In the genomic region with DNA sequence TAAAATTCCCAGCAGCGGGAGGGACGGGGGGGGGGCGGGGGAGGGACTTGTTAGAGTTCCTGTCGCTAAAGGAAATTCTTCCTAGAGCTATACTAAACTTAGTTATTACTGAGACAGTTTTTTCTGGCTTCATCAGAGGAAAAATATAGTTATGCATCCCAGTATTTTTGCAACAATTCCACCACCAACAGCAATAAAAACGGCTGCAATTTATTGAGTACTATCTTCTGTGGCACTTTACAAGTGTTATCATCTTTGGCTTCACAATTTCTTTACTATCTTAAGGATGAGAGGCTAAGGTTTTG, we compare ENCODE assay signal across 10 cellular contexts. TPM values are rescaled to one million over a fixed set of nuclear protein-coding genes. Genes with fewer than 3 reads are reported as not detected.
A peak's percentile ranks its signal among the peaks of the same experiment; 100 is the strongest.
DNase-seq lines count a peak whose midpoint lies in the region; ATAC-seq and TF ChIP-seq lines count a peak whose summit lies in the region.
"Had no signal": no experiment of that assay in that cellular context is flagged by ENCODE, and none has a peak within 500 bp of the region (broad histone marks: within the 10 kb centered on the region; RNA-seq: fewer than 3 reads in every experiment).

No MANE protein-coding gene starts in this region.

- H3F3A ChIP-seq in PC-3 (ENCODE audit: low read length, unreplicated experiment) = no peaks in the 10 kb centered on the region

- no peaks in the 10 kb centered on the region for H4K20me1 ChIP-seq in PC-3 (ENCODE audit: low read length)

- CTCF ChIA-PET in PC-3 (lab: Charles Lee) = no interaction called here

- H3K9me3 ChIP-seq in PC-3 (ENCODE audit: low read length) = no peaks in the 10 kb centered on the region
- H3K9me3 ChIP-seq: lower lobe of right lung had no signal

- H3K4me3 ChIP-seq in PC-3 (ENCODE audit: low read length) = no peak overlapping the region
- H3K4me3 ChIP-seq: lower lobe of right lung had no signal

- no peaks in the 10 kb centered on the region for H3K79me2 ChIP-seq in PC-3 (ENCODE audit: low read length)

- peak overlapping the region; percentile 35 for H3K4me2 ChIP-seq in PC-3 (ENCODE audit: low read length)

- no peak for DNase-seq in stimulated activated naive CD8-positive, alpha-beta T cell treated with anti-CD3 and anti-CD28 coated beads, Interleukin-15, Interleukin-2, amounts not matched to agents 100 U/mL and 50 U/mL, for 24 hours
- no peak for DNase-seq in PC-3
- no peak for DNase-seq in memory B cell (ENCODE audit: low spot score in 2 of 2)
- no peak for DNase-seq in immature natural killer cell
- no peak for DNase-seq in posterior cingulate gyrus

- H3K27ac Mint-ChIP-seq in stimulated activated naive CD8-positive, alpha-beta T cell treated with anti-CD3 and anti-CD28 coated beads, Interleukin-15, Interleukin-2, amounts not matched to agents 100 ng/mL and 50 ng/mL, for 24 hours = peak overlapping the region; percentile 34
- peak overlapping the region; percentile 32 for H3K27ac Mint-ChIP-seq in memory B cell
- H3K27ac Mint-ChIP-seq in immature natural killer cell = no peak overlapping the region

- H3K27me3 Mint-ChIP-seq in stimulated activated naive CD8-positive, alpha-beta T cell treated with anti-CD3 and anti-CD28 coated beads, Interleukin-15, Interleukin-2, amounts not matched to agents 100 ng/mL and 50 ng/mL, for 24 hours = peaks cover 4% of the 10 kb centered on the region
- H3K27me3 Mint-ChIP-seq in memory B cell (peaks cover 5% of the 10 kb centered on the region), immature natural killer cell (ENCODE audit: low read depth in 3 of 3) (peaks cover 2 to 13% (median 6%) of the 10 kb centered on the region in 3 donors)

- H3K9me3 Mint-ChIP-seq in stimulated activated naive CD8-positive, alpha-beta T cell treated with anti-CD3 and anti-CD28 coated beads, Interleukin-15, Interleukin-2, amounts not matched to agents 100 ng/mL and 50 ng/mL, for 24 hours = no peaks in the 10 kb centered on the region
- H3K9me3 Mint-ChIP-seq in memory B cell (peaks cover under 1% of the 10 kb centered on the region), immature natural killer cell (no peaks in the 10 kb centered on the region)

- no TSS peak for BruUV-seq in PC-3 (replicated peaks; lab: Mats Ljungman, UMichigan)

- H3K36me3 Mint-ChIP-seq in stimulated activated naive CD8-positive, alpha-beta T cell treated with anti-CD3 and anti-CD28 coated beads, Interleukin-15, Interleukin-2, amounts not matched to agents 100 ng/mL and 50 ng/mL, for 24 hours (ENCODE audit: low read depth) = no peaks in the 10 kb centered on the region
- H3K36me3 Mint-ChIP-seq in memory B cell (no peaks in the 10 kb centered on the region), immature natural killer cell (no peaks in the 10 kb centered on the region)

- H2AFZ ChIP-seq in PC-3 (ENCODE audit: low read length) = peak overlapping the region; percentile 47; the same call in 1 of the 2 replicates

- POLR2A ChIA-PET in PC-3 (lab: Charles Lee; ENCODE audit: unreplicated experiment) = no interaction called here

- no peaks in the 10 kb centered on the region for H3K36me3 ChIP-seq in PC-3 (ENCODE audit: low read depth, low read length)
- H3K36me3 ChIP-seq: lower lobe of right lung had no signal

- H3K27ac ChIP-seq in PC-3 (ENCODE audit: low read length) = no peak overlapping the region
- H3K27ac ChIP-seq: epithelial cell of prostate, lower lobe of right lung had no signal

- H3K9ac ChIP-seq in PC-3 (ENCODE audit: low read length) = no peak overlapping the region

- no peak overlapping the region for H3K4me3 Mint-ChIP-seq in stimulated activated naive CD8-positive, alpha-beta T cell treated with anti-CD3 and anti-CD28 coated beads, Interleukin-15, Interleukin-2, amounts not matched to agents 100 ng/mL and 50 ng/mL, for 24 hours
- no peak overlapping the region for H3K4me3 Mint-ChIP-seq in memory B cell
- no peak overlapping the region for H3K4me3 Mint-ChIP-seq in immature natural killer cell

- intact Hi-C loops in PC-3 (cut with micrococcal nuclease) (no loop called here), posterior cingulate gyrus (cut with DNase I) (loop anchor here (10.0 kb wide), 1 partner anchor 165 kb away; a partner anchor contains a TSS)

- no peak for TF ChIP-seq CTCF in PC-3 (conservative IDR thresholded peaks at IDR 0.05; ENCODE audit: low read depth, low read length)

- H3K9me2 ChIP-seq in PC-3 (replicated peaks; ENCODE audit: low read length) = no peaks in the 10 kb centered on the region

- H3K4me1 ChIP-seq in PC-3 (ENCODE audit: insufficient read depth, low read length) = 0 out of 2 replicates have a peak, but pooled peaks cover 4% of the 10 kb centered on the region
- H3K4me1 ChIP-seq: lower lobe of right lung had no signal

- no peaks in the 10 kb centered on the region for H3K27me3 ChIP-seq in PC-3 (ENCODE audit: low read length)

- H3K4me1 Mint-ChIP-seq in stimulated activated naive CD8-positive, alpha-beta T cell treated with anti-CD3 and anti-CD28 coated beads, Interleukin-15, Interleukin-2, amounts not matched to agents 100 ng/mL and 50 ng/mL, for 24 hours (ENCODE audit: low read depth) = peaks cover 17% of the 10 kb centered on the region
- H3K4me1 Mint-ChIP-seq in memory B cell = peaks cover 7% of the 10 kb centered on the region
- H3K4me1 Mint-ChIP-seq in immature natural killer cell = peaks cover 3 to 14% of the 10 kb centered on the region in 2 donors

- ATAC-seq in stimulated activated naive CD8-positive, alpha-beta T cell treated with anti-CD3 and anti-CD28 coated beads, Interleukin-15, Interleukin-2, amounts not matched to agents 100 U/mL and 50 U/mL, for 24 hours = no peak
- no peak for ATAC-seq in PC-3
- ATAC-seq in memory B cell (ENCODE audit: low read depth) = no peak
- ATAC-seq in GM19452 (IDR thresholded peaks at IDR 0.05; ENCODE audit: unreplicated experiment) = no peak
- no peak for ATAC-seq in GM18520 (IDR thresholded peaks at IDR 0.05; ENCODE audit: unreplicated experiment)

RNA-seq across cellular contexts. Expression of a gene that starts 6.9 kb away (rescaled TPM):
- 29.5 and 38.4 TPM in 2 replicates for total RNA-seq in PC-3 (2014; rRNA removed)
- 10 to 100 TPM; 11.3 to 15.3 (median 12.9) TPM for polyA plus RNA-seq in immature natural killer cell

Comparison
In these comparisons a context has a peak if more than half of its experiments do, and no peak if none do; other contexts are left out.
1. H3K27ac Mint-ChIP-seq: peak in stimulated activated naive CD8-positive, alpha-beta T cell treated with anti-CD3 and anti-CD28 coated beads, Interleukin-15, Interleukin-2, amounts not matched to agents 100 ng/mL and 50 ng/mL, for 24 hours (single experiment) and memory B cell (single experiment); none in immature natural killer cell (0 of 6).